In genomic region chr2:241217320-241218031, GRCh38 we compare ENCODE assay signal across 7 cellular contexts. TPM values are rescaled to one million over a fixed set of nuclear protein-coding genes. Genes with fewer than 3 reads are reported as not detected.
DNase-seq lines count a peak whose midpoint lies in the region; ATAC-seq and TF ChIP-seq lines count a peak whose summit lies in the region.

No MANE protein-coding gene starts in this region.

- H4K20me1 ChIP-seq in osteoblast (ENCODE audit: insufficient read depth, low read length): no peaks in the 10 kb centered on the region

- H2AFZ ChIP-seq in osteoblast (ENCODE audit: low read length): peak overlapping the region; percentile 88

- in situ Hi-C loops in GM13977 (cut with MboI; ENCODE audit: low pct_unique_long_range_greater_than_20kb, low sequenced_read_pairs, unreplicated experiment): no loop called here

- H3K9me3 ChIP-seq in ascending aorta: no peaks in the 10 kb centered on the region
- no peaks in the 10 kb centered on the region for H3K9me3 ChIP-seq in heart left ventricle
- no peaks in the 10 kb centered on the region for H3K9me3 ChIP-seq in osteoblast (ENCODE audit: low read depth, low read length)

- 0 to 1% (median 1%) methylated on average over 8 to 70 of the region's 77 CpGs for WGBS in heart left ventricle, 4 donors

- H3K27me3 ChIP-seq in ascending aorta: no peaks in the 10 kb centered on the region
- no peaks in the 10 kb centered on the region for H3K27me3 ChIP-seq in heart left ventricle
- H3K27me3 ChIP-seq in osteoblast (ENCODE audit: insufficient read depth, low read length): peaks cover 6% of the 10 kb centered on the region

- H3K27ac ChIP-seq in ascending aorta (peak overlapping the region; percentile 78 to 90), heart left ventricle (peak overlapping the region in 11 of 12 donors; percentile 26 to 89 (median 83)), osteoblast (ENCODE audit: low read depth, low read length) (no peak overlapping the region)

- DNase-seq in GM13977 (ENCODE audit: low spot score) (peak; percentile 91), SHP77 (lab: John Stamatoyannopoulos, UW) (peak; percentile 60 to 68), ascending aorta (ENCODE audit: low spot score in 2 of 2) (peak in 1 of 2 donors; percentile 77), heart left ventricle (peak; percentile 69 to 81 (median 73)), osteoblast (ENCODE audit: insufficient read length, low spot score, missing footprints) (peak; percentile 99), SKM-1 (lab: John Stamatoyannopoulos, UW; ENCODE audit: unreplicated experiment) (no peak)

- ATAC-seq in HG03108 (IDR thresholded peaks at IDR 0.05; ENCODE audit: unreplicated experiment) (peak; percentile 52), heart left ventricle (peak; percentile 30 to 85 (median 84))

- H3K36me3 ChIP-seq in ascending aorta (no peaks in the 10 kb centered on the region), heart left ventricle (no peaks in the 10 kb centered on the region), osteoblast (ENCODE audit: insufficient read depth, low read length) (no peaks in the 10 kb centered on the region)

- intact Hi-C loops in ascending aorta (cut with DNase I): loop anchor here (2.0 to 5.0 kb wide), 3 partner anchors 67 to 650 kb away; partner anchors contain the start of genes MTERF4, PPP1R7 and RNPEPL1
- intact Hi-C loops in heart left ventricle (cut with DNase I): loop anchor here in 5 of 10 donors (1.0 to 10.0 kb wide), 7 partner anchors 65 to 370 kb away; partner anchors contain the start of genes MTERF4 (in 2 of the 5) and PPP1R7 (in 1 of the 5)

- H3K4me3 ChIP-seq in ascending aorta: peak overlapping the region; percentile 40 to 65
- H3K4me3 ChIP-seq in heart left ventricle: peak overlapping the region; percentile 14 to 93 (median 60)
- peak overlapping the region; percentile 76 for H3K4me3 ChIP-seq in osteoblast (ENCODE audit: insufficient read depth, low read length)

- H3K4me1 ChIP-seq in ascending aorta (peaks cover 0 to 7% of the 10 kb centered on the region in 2 donors), heart left ventricle (peaks cover 0 to 17% (median 10%) of the 10 kb centered on the region in 12 donors), osteoblast (ENCODE audit: insufficient read depth, low read length) (no peaks in the 10 kb centered on the region)

- H3K79me2 ChIP-seq in osteoblast (ENCODE audit: insufficient read depth, low read length): no peaks in the 10 kb centered on the region

- TF ChIP-seq CTCF in GM13977 (IDR thresholded peaks at IDR 0.05; ENCODE audit: extremely low read depth, insufficient read depth, missing control alignments) (no peak), ascending aorta (IDR thresholded peaks at IDR 0.05) (no peak), heart left ventricle (IDR thresholded peaks at IDR 0.05) (peak in 2 of 12 donors; percentile 14 to 18), osteoblast (IDR thresholded peaks at IDR 0.05; ENCODE audit: extremely low read depth, low read depth, low read length) (no peak)

- peak overlapping the region; percentile 83 for H3K4me2 ChIP-seq in osteoblast (ENCODE audit: insufficient read depth, low read length)

- no peak for TF ChIP-seq POLR2A in heart left ventricle (IDR thresholded peaks at IDR 0.05)

RNA-seq across cellular contexts. Expression of gene ANO7, which starts 29.0 kb away (rescaled TPM):
- total RNA-seq in ascending aorta: 0.43 TPM
- 1 to 10 TPM in 7 of 9 donors, under 1 TPM in 2; 0.67 to 3.0 (median 1.8) TPM for total RNA-seq in heart left ventricle
- polyA plus RNA-seq in heart left ventricle: under 1 TPM; 0.69 to 0.91 TPM
- total RNA-seq in osteoblast: 1.2 and 1.8 TPM in 2 replicates
